ENCODE assay signal across 8 cellular contexts in genomic region chrY:13704039-13704930, GRCh38. TPM values are rescaled to one million over a fixed set of nuclear protein-coding genes. Genes with fewer than 3 reads are reported as not detected.
A peak's percentile ranks its signal among the peaks of the same experiment; 100 is the strongest.
DNase-seq lines count a peak whose midpoint lies in the region; ATAC-seq, FAIRE-seq and TF ChIP-seq lines count a peak whose summit lies in the region.

No MANE protein-coding gene starts in this region.

- intact Hi-C loops in activated T-helper 2 cell treated with anti-CD3 and anti-CD28 coated beads, Interferon-gamma antibody, Interleukin-2, Interleukin-4, amounts not matched to agents 10 μg/mL and 5 μg/mL and 100 μg/mL, durations not matched to agents 14 hours and 24 hours and 36 hours (cut with micrococcal nuclease), result loop anchor here (5.0 to 10.0 kb wide), 3 partner anchors 227 to 799 kb away; partner anchors contain the start of gene DDX3Y
- intact Hi-C loops in A673 (cut with micrococcal nuclease; ENCODE audit: unreplicated experiment), result no loop called here
- intact Hi-C loops in PC-3 (cut with micrococcal nuclease), result no loop called here

- peak overlapping the region; percentile 50 for H3K4me3 ChIP-seq in A549
- H3K4me3 ChIP-seq in HFF-Myc (replicated peaks; ENCODE audit: low read depth, low read length), result peak overlapping the region; percentile 45
- H3K4me3 ChIP-seq in iPS-20b (ENCODE audit: low read length), result peak overlapping the region; percentile 77
- H3K4me3 ChIP-seq in A673 (ENCODE audit: low read depth, low read length, poor library complexity, severe bottlenecking), result no peak overlapping the region
- no peak overlapping the region for H3K4me3 ChIP-seq in PC-3 (ENCODE audit: low read length)

- no peaks in the 10 kb centered on the region for H3K9me2 ChIP-seq in PC-3 (replicated peaks; ENCODE audit: low read length)

- ATAC-seq in A549 (peak; percentile 60 to 61; a peak in 5 of 6 replicates), PC-3 (no peak), GM21825 (IDR thresholded peaks at IDR 0.05; ENCODE audit: unreplicated experiment) (no peak)

- peak overlapping the region; percentile 95 for H3K27ac Mint-ChIP-seq in activated T-helper 2 cell treated with anti-CD3 and anti-CD28 coated beads, Interferon-gamma antibody, Interleukin-2, Interleukin-4, amounts not matched to agents 10 μg/mL and 5 μg/mL and 100 μg/mL, durations not matched to agents 14 hours and 24 hours and 36 hours

- H3F3A ChIP-seq in PC-3 (ENCODE audit: low read length, unreplicated experiment), result no peaks in the 10 kb centered on the region

- H3K27me3 Mint-ChIP-seq in activated T-helper 2 cell treated with anti-CD3 and anti-CD28 coated beads, Interferon-gamma antibody, Interleukin-2, Interleukin-4, amounts not matched to agents 10 μg/mL and 5 μg/mL and 100 μg/mL, durations not matched to agents 14 hours and 24 hours and 36 hours (ENCODE audit: low read depth), result no peaks in the 10 kb centered on the region

- H3K79me2 ChIP-seq in PC-3 (ENCODE audit: low read length), result no peaks in the 10 kb centered on the region

- peak overlapping the region; percentile 90 to 92 for H3K27ac ChIP-seq in A549
- H3K27ac ChIP-seq in iPS-20b (ENCODE audit: low read length), result peak overlapping the region; percentile 94
- no peak overlapping the region for H3K27ac ChIP-seq in A673 (ENCODE audit: low read depth, low read length, poor library complexity, severe bottlenecking)
- no peak overlapping the region for H3K27ac ChIP-seq in PC-3 (ENCODE audit: low read length)

- no peak for FAIRE-seq in A549 (lab: Jason Lieb, UNC)

- no peaks in the 10 kb centered on the region for H3K36me3 Mint-ChIP-seq in activated T-helper 2 cell treated with anti-CD3 and anti-CD28 coated beads, Interferon-gamma antibody, Interleukin-2, Interleukin-4, amounts not matched to agents 10 μg/mL and 5 μg/mL and 100 μg/mL, durations not matched to agents 14 hours and 24 hours and 36 hours (ENCODE audit: low read depth)

- WGBS in A549 (ENCODE audit: missing lambda C conversion rate), result under 1% methylated on average over 23 of the region's 32 CpGs

- CTCF ChIA-PET in A549 (lab: Yijun Ruan, JAX), result no interaction called here
- CTCF ChIA-PET in A673 (lab: Charles Lee), result no interaction called here
- CTCF ChIA-PET in PC-3 (lab: Charles Lee), result no interaction called here

- no peak for TF ChIP-seq EP300 in A549 (IDR thresholded peaks at IDR 0.05)

- peaks cover 4% of the 10 kb centered on the region; the same call in 1 of the 3 replicates for H3K4me1 ChIP-seq in A549
- no peaks in the 10 kb centered on the region; the same call in 1 of the 2 replicates for H3K4me1 ChIP-seq in iPS-20b (ENCODE audit: insufficient read depth, low read length)
- H3K4me1 ChIP-seq in A673 (ENCODE audit: insufficient read depth, low read length, poor library complexity, severe bottlenecking), result no peaks in the 10 kb centered on the region
- H3K4me1 ChIP-seq in PC-3 (ENCODE audit: insufficient read depth, low read length), result no peaks in the 10 kb centered on the region

- H3K27me3 ChIP-seq in iPS-20b (ENCODE audit: insufficient read depth, low read length), result no peaks in the 10 kb centered on the region
- no peaks in the 10 kb centered on the region for H3K27me3 ChIP-seq in A673 (replicated peaks; ENCODE audit: insufficient read depth, low read depth, low read length, poor library complexity)
- H3K27me3 ChIP-seq in PC-3 (ENCODE audit: low read length), result no peaks in the 10 kb centered on the region

- H3K36me3 ChIP-seq in iPS-20b (ENCODE audit: insufficient read depth, low read depth, low read length) (no peaks in the 10 kb centered on the region), A673 (ENCODE audit: insufficient read depth, low read length, poor library complexity, severe bottlenecking) (no peaks in the 10 kb centered on the region), PC-3 (ENCODE audit: low read depth, low read length) (no peaks in the 10 kb centered on the region)

- peak in 1 of 2 experiments; percentile 21 for DNase-seq in A549 (ENCODE audit: low read depth in 1 of 2, low spot score in 1 of 2)
- no peak for DNase-seq in HFF-Myc (ENCODE audit: extremely low read depth, low read depth)
- peak; percentile 10 for DNase-seq in activated T-helper 2 cell treated with anti-CD3 and anti-CD28 coated beads, Interferon-gamma antibody, Interleukin-2, Interleukin-4, amounts not matched to agents 10 μg/mL and 5 μg/mL and 100 μg/mL, durations not matched to agents 14 hours and 24 hours and 36 hours (ENCODE audit: low spot score)
- no peak for DNase-seq in A673 (ENCODE audit: low spot score)
- no peak for DNase-seq in hepatic stellate cell (ENCODE audit: low spot score)
- DNase-seq in PC-3, result no peak

- no peaks in the 10 kb centered on the region for H4K20me1 ChIP-seq in PC-3 (ENCODE audit: low read length)

- BruUV-seq in A673 (replicated peaks; lab: Mats Ljungman, UMichigan) (no TSS peak), PC-3 (replicated peaks; lab: Mats Ljungman, UMichigan) (no TSS peak)

- peaks cover 12% of the 10 kb centered on the region for H3K4me1 Mint-ChIP-seq in activated T-helper 2 cell treated with anti-CD3 and anti-CD28 coated beads, Interferon-gamma antibody, Interleukin-2, Interleukin-4, amounts not matched to agents 10 μg/mL and 5 μg/mL and 100 μg/mL, durations not matched to agents 14 hours and 24 hours and 36 hours (ENCODE audit: low read depth)

- no peak overlapping the region for H2AFZ ChIP-seq in PC-3 (ENCODE audit: low read length)

- peak overlapping the region; percentile 88 for H3K4me3 Mint-ChIP-seq in activated T-helper 2 cell treated with anti-CD3 and anti-CD28 coated beads, Interferon-gamma antibody, Interleukin-2, Interleukin-4, amounts not matched to agents 10 μg/mL and 5 μg/mL and 100 μg/mL, durations not matched to agents 14 hours and 24 hours and 36 hours (ENCODE audit: low read depth)

- TF ChIP-seq CTCF in A549 (IDR thresholded peaks at IDR 0.05), result no peak
- no peak for TF ChIP-seq CTCF in HFF-Myc (IDR thresholded peaks at IDR 0.05; ENCODE audit: low read depth, low read length, missing control alignments)
- no peak for TF ChIP-seq CTCF in A673 (conservative IDR thresholded peaks at IDR 0.05; ENCODE audit: low read depth, low read length)
- no peak for TF ChIP-seq CTCF in PC-3 (conservative IDR thresholded peaks at IDR 0.05; ENCODE audit: low read depth, low read length)

- H3K9ac ChIP-seq in iPS-20b (ENCODE audit: low read depth, low read length), result peak overlapping the region; percentile 99
- H3K9ac ChIP-seq in PC-3 (ENCODE audit: low read length), result no peak overlapping the region

- H3K9me3 ChIP-seq in A549 (no peaks in the 10 kb centered on the region), iPS-20b (ENCODE audit: insufficient read depth, low read depth, low read length) (no peaks in the 10 kb centered on the region), A673 (ENCODE audit: low read depth, low read length, poor library complexity, severe bottlenecking) (no peaks in the 10 kb centered on the region), PC-3 (ENCODE audit: low read length) (no peaks in the 10 kb centered on the region)

- no peak for TF ChIP-seq RAD21 in A549 (conservative IDR thresholded peaks at IDR 0.05 in 1 of 2, IDR thresholded peaks at IDR 0.05 in 1 of 2)

- H3K9me3 Mint-ChIP-seq in activated T-helper 2 cell treated with anti-CD3 and anti-CD28 coated beads, Interferon-gamma antibody, Interleukin-2, Interleukin-4, amounts not matched to agents 10 μg/mL and 5 μg/mL and 100 μg/mL, durations not matched to agents 14 hours and 24 hours and 36 hours, result no peaks in the 10 kb centered on the region

- POLR2A ChIA-PET in A549 (lab: Yijun Ruan, JAX), result no interaction called here
- POLR2A ChIA-PET in A673 (lab: Charles Lee; ENCODE audit: low non-redundant PET), result no interaction called here
- POLR2A ChIA-PET in PC-3 (lab: Charles Lee; ENCODE audit: unreplicated experiment), result no interaction called here

- no peak for TF ChIP-seq POLR2A in A549 (IDR thresholded peaks at IDR 0.05; ENCODE audit: low read length)

- H3K4me2 ChIP-seq in A549, result peak overlapping the region; percentile 81
- H3K4me2 ChIP-seq in PC-3 (ENCODE audit: low read length), result no peak overlapping the region

TF ChIP-seq in A549, 52 proteins besides CTCF, POLR2A, EP300 and RAD21:
- TF ChIP-seq FOSB (CRISPR knock-in tag; IDR thresholded peaks at IDR 0.05) (no peak), ZNF302 (CRISPR knock-in tag; IDR thresholded peaks at IDR 0.05) (no peak), CBX2 (IDR thresholded peaks at IDR 0.05; ENCODE audit: borderline replicate concordance, low read depth) (no peak), CHD2 (IDR thresholded peaks at IDR 0.05; ENCODE audit: low read length, partially characterized antibody) (no peak), MAFK (IDR thresholded peaks at IDR 0.05; ENCODE audit: partially characterized antibody) (no peak)
- TF ChIP-seq, protein P1, sequence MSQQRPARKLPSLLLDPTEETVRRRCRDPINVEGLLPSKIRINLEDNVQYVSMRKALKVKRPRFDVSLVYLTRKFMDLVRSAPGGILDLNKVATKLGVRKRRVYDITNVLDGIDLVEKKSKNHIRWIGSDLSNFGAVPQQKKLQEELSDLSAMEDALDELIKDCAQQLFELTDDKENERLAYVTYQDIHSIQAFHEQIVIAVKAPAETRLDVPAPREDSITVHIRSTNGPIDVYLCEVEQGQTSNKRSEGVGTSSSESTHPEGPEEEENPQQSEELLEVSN (IDR thresholded peaks at IDR 0.05; ENCODE audit: borderline replicate concordance, low read depth), result no peak
- TF ChIP-seq, protein P2, sequence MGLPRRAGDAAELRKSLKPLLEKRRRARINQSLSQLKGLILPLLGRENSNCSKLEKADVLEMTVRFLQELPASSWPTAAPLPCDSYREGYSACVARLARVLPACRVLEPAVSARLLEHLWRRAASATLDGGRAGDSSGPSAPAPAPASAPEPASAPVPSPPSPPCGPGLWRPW (IDR thresholded peaks at IDR 0.05), result no peak
- TF ChIP-seq, protein P3, sequence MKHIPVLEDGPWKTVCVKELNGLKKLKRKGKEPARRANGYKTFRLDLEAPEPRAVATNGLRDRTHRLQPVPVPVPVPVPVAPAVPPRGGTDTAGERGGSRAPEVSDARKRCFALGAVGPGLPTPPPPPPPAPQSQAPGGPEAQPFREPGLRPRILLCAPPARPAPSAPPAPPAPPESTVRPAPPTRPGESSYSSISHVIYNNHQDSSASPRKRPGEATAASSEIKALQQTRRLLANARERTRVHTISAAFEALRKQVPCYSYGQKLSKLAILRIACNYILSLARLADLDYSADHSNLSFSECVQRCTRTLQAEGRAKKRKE (CRISPR knock-in tag; IDR thresholded peaks at IDR 0.05; ENCODE audit: low read depth), result no peak

RNA-seq across cellular contexts. Expression of gene TMSB4Y, which starts 0.6 kb away (rescaled TPM):
- 1.5 and 2.2 TPM in 2 replicates for polyA plus RNA-seq in A549 (2011; rRNA removed)
- polyA plus RNA-seq in A549 (2012; cell fraction: cytosol; rRNA removed), result 0.74 and 0.80 TPM in 2 replicates
- polyA plus RNA-seq in A549 (2012; cell fraction: nucleus; rRNA removed), result 0.24 and 0.40 TPM in 2 replicates
- 0.98 to 1.5 TPM (median 1.0 TPM) in 3 replicates for polyA plus RNA-seq in A549 (2017; fragmentation: RNase III; extraction: RNeasy Plus Mini Kit Qiagen cat#74134 plus additional on column Dnase treatment)
- 0.63 and 1.2 TPM in 2 replicates for polyA minus RNA-seq in A549 (2011; rRNA and poly(A)+ RNA removed)
- 1.3 TPM in 2 replicates for total RNA-seq in activated T-helper 2 cell treated with anti-CD3 and anti-CD28 coated beads, Interferon-gamma antibody, Interleukin-2, Interleukin-4, amounts not matched to agents 10 μg/mL and 5 μg/mL and 100 μg/mL, durations not matched to agents 14 hours and 24 hours and 36 hours
- not detected in 2 replicates for total RNA-seq in A673 (2021)
- total RNA-seq in PC-3 (2014; rRNA removed), result not detected in 2 replicates

Comparison
In these comparisons a context has a peak if more than half of its experiments do, and no peak if none do; other contexts are left out.
1. ATAC-seq: peak in A549 (2 of 2); none in PC-3 (single experiment) and GM21825 (single experiment).
2. H3K27ac ChIP-seq: peak in A549 (2 of 2) and iPS-20b (single experiment); none in A673 (single experiment) and PC-3 (single experiment).
3. H3K4me3 ChIP-seq: peak in A549 (single experiment), HFF-Myc (single experiment) and iPS-20b (single experiment); none in A673 (single experiment) and PC-3 (single experiment).